In genomic region chr19:14443632-14444216, GRCh38 we compare ENCODE assay signal across 21 cellular contexts. TPM values are rescaled to one million over a fixed set of nuclear protein-coding genes. Genes with fewer than 3 reads are reported as not detected.
DNase-seq lines count a peak whose midpoint lies in the region; ATAC-seq, FAIRE-seq and TF ChIP-seq lines count a peak whose summit lies in the region.
"Had no signal": no experiment of that assay in that cellular context is flagged by ENCODE, and none has a peak within 500 bp of the region (broad histone marks: within the 10 kb centered on the region; RNA-seq: fewer than 3 reads in every experiment).

No MANE protein-coding gene starts in this region.

- TF ChIP-seq CTCF in CD4-positive, alpha-beta T cell (IDR thresholded peaks at IDR 0.05): no peak
- TF ChIP-seq CTCF in bronchial epithelial cell (IDR thresholded peaks at IDR 0.05; ENCODE audit: insufficient read depth, low read length, severe bottlenecking) (no peak), osteoblast (IDR thresholded peaks at IDR 0.05; ENCODE audit: extremely low read depth, low read depth, low read length) (no peak), endothelial cell (IDR thresholded peaks at IDR 0.05; ENCODE audit: unreplicated experiment) (no peak)

- intact Hi-C loops in CD4-positive, alpha-beta T cell (cut with DNase I, micrococcal nuclease): no loop called here

- no peak overlapping the region for H3K27ac ChIP-seq in CD4-positive, alpha-beta T cell (ENCODE audit: low read depth, low read length)
- no peak overlapping the region for H3K27ac ChIP-seq in osteoblast (ENCODE audit: low read depth, low read length)
- H3K27ac ChIP-seq: C4-2B, GM23248 had no signal

- DNase-seq in CD4-positive, alpha-beta T cell: no peak
- no peak for DNase-seq in HTR-8/SVneo (ENCODE audit: insufficient read length, low spot score)
- DNase-seq in bronchial epithelial cell (ENCODE audit: low read depth): no peak
- peak; percentile 63 for DNase-seq in osteoblast (ENCODE audit: insufficient read length, low spot score, missing footprints)
- DNase-seq in endothelial cell (ENCODE audit: low spot score): no peak
- DNase-seq: BE2C; CD8-positive, alpha-beta T cell; COR-L47; DMS153; DMS79 treated with DMSO at 0.1 percent for 48 hours; EL; GDM1; GM23248; H7 had no signal

- POLR2A ChIA-PET in CD4-positive, alpha-beta T cell (lab: Charles Lee): no interaction called here

- no peaks in the 10 kb centered on the region for H3K4me1 ChIP-seq in osteoblast (ENCODE audit: insufficient read depth, low read length)
- H3K4me1 ChIP-seq: BE2C had no signal

- H3K4me3 ChIP-seq in bronchial epithelial cell (ENCODE audit: low read depth, low read length): no peak overlapping the region
- no peak overlapping the region for H3K4me3 ChIP-seq in osteoblast (ENCODE audit: insufficient read depth, low read length)
- H3K4me3 ChIP-seq: GM23248 had no signal

- no peaks in the 10 kb centered on the region for H3K9me3 ChIP-seq in CD4-positive, alpha-beta T cell (ENCODE audit: control insufficient read depth, low read length)
- H3K9me3 ChIP-seq in osteoblast (ENCODE audit: low read depth, low read length): no peaks in the 10 kb centered on the region
- H3K9me3 ChIP-seq: BE2C had no signal

- H3K4me2 ChIP-seq in osteoblast (ENCODE audit: insufficient read depth, low read length): no peak overlapping the region

- peaks cover 27% of the 10 kb centered on the region for H3K79me2 ChIP-seq in osteoblast (ENCODE audit: insufficient read depth, low read length)

- FAIRE-seq in HTR-8/SVneo (lab: Jason Lieb, UNC): peak; percentile 95
- peak; percentile 88 for FAIRE-seq in bronchial epithelial cell (lab: Jason Lieb, UNC)
- FAIRE-seq: A204.1, D721Med, GM18507 had no signal

- no peaks in the 10 kb centered on the region for H3K27me3 ChIP-seq in CD4-positive, alpha-beta T cell (ENCODE audit: control insufficient read depth, insufficient read depth, low read length)
- H3K27me3 ChIP-seq in bronchial epithelial cell (ENCODE audit: control insufficient read depth, insufficient read depth, low read length): no peaks in the 10 kb centered on the region
- no peaks in the 10 kb centered on the region for H3K27me3 ChIP-seq in osteoblast (ENCODE audit: insufficient read depth, low read length)
- H3K27me3 ChIP-seq: BE2C had no signal

- H4K20me1 ChIP-seq in osteoblast (ENCODE audit: insufficient read depth, low read length): peaks cover 13% of the 10 kb centered on the region

- ATAC-seq in CD4-positive, alpha-beta T cell (ENCODE audit: poor library complexity): no peak
- ATAC-seq in HG03097 (IDR thresholded peaks at IDR 0.05; ENCODE audit: low FRiP score, unreplicated experiment) (no peak), GM19467 (IDR thresholded peaks at IDR 0.05; ENCODE audit: unreplicated experiment) (no peak)
- ATAC-seq: CD8-positive, alpha-beta T cell had no signal

- H3K4me1 Mint-ChIP-seq in CD4-positive, alpha-beta T cell (ENCODE audit: low read depth): peaks cover 41% of the 10 kb centered on the region
- peaks cover 18% of the 10 kb centered on the region for H3K4me1 Mint-ChIP-seq in endothelial cell (ENCODE audit: unreplicated experiment)

- peaks cover 71% of the 10 kb centered on the region for H3K36me3 Mint-ChIP-seq in CD4-positive, alpha-beta T cell (ENCODE audit: low read depth)
- H3K36me3 Mint-ChIP-seq in endothelial cell (ENCODE audit: low read depth, unreplicated experiment): peaks cover 40% of the 10 kb centered on the region

- no peaks in the 10 kb centered on the region for H3K36me3 ChIP-seq in bronchial epithelial cell (ENCODE audit: control insufficient read depth, insufficient read depth, low read length)
- H3K36me3 ChIP-seq in osteoblast (ENCODE audit: insufficient read depth, low read length): peaks cover 42% of the 10 kb centered on the region

- H2AFZ ChIP-seq in osteoblast (ENCODE audit: low read length): no peak overlapping the region
- H2AFZ ChIP-seq: GM23248 had no signal

- H3K27ac Mint-ChIP-seq in CD4-positive, alpha-beta T cell: no peak overlapping the region
- no peak overlapping the region for H3K27ac Mint-ChIP-seq in endothelial cell (ENCODE audit: unreplicated experiment)
- H3K27ac Mint-ChIP-seq: CD8-positive, alpha-beta T cell had no signal

- H3K4me3 Mint-ChIP-seq in CD4-positive, alpha-beta T cell: peak overlapping the region; percentile 58
- H3K4me3 Mint-ChIP-seq in endothelial cell (ENCODE audit: unreplicated experiment): no peak overlapping the region
- H3K4me3 Mint-ChIP-seq: CD8-positive, alpha-beta T cell had no signal

- H3K9me3 Mint-ChIP-seq in CD4-positive, alpha-beta T cell: no peaks in the 10 kb centered on the region
- no peaks in the 10 kb centered on the region for H3K9me3 Mint-ChIP-seq in endothelial cell (ENCODE audit: unreplicated experiment)
- H3K9me3 Mint-ChIP-seq: CD8-positive, alpha-beta T cell had no signal

- CTCF ChIA-PET in CD4-positive, alpha-beta T cell (lab: Charles Lee): no interaction called here

- H3K27me3 Mint-ChIP-seq in CD4-positive, alpha-beta T cell: no peaks in the 10 kb centered on the region
- peaks cover 12% of the 10 kb centered on the region for H3K27me3 Mint-ChIP-seq in endothelial cell (ENCODE audit: unreplicated experiment)

RNA-seq across cellular contexts. Expression of gene PKN1, which starts 10.6 kb away (rescaled TPM):
- 100 to 1,000 TPM; 171 TPM for total RNA-seq in CD4-positive, alpha-beta T cell
- total RNA-seq in bronchial epithelial cell: 22.1 and 32.9 TPM in 2 replicates
- 138 and 167 TPM in 2 replicates for total RNA-seq in osteoblast
- total RNA-seq in endothelial cell (ENCODE audit: unreplicated experiment): 207 TPM

RNA-seq across cellular contexts. Expression of gene DDX39A, which starts 24.6 kb away (rescaled TPM):
- total RNA-seq in CD4-positive, alpha-beta T cell: 100 to 1,000 TPM; 296 to 299 TPM
- total RNA-seq in bronchial epithelial cell (36.7 and 54.8 TPM in 2 replicates), osteoblast (42.1 and 49.2 TPM in 2 replicates), endothelial cell (ENCODE audit: unreplicated experiment) (81.1 TPM)

RNA-seq across cellular contexts. Expression of gene PTGER1, which starts 31.4 kb away (rescaled TPM):
- not detected for total RNA-seq in CD4-positive, alpha-beta T cell
- total RNA-seq in bronchial epithelial cell (1.5 and 2.6 TPM in 2 replicates), osteoblast (0.72 and 0.88 TPM in 2 replicates), endothelial cell (ENCODE audit: unreplicated experiment) (0.31 TPM)
- total RNA-seq: HT-29 had no signal

RNA-seq across cellular contexts. Expression of gene GIPC1, which starts 52.2 kb away (rescaled TPM):
- total RNA-seq in CD4-positive, alpha-beta T cell: 10 to 100 TPM; 17.8 to 21.0 TPM
- 327 and 466 TPM in 2 replicates for total RNA-seq in bronchial epithelial cell
- 114 and 115 TPM in 2 replicates for total RNA-seq in osteoblast
- total RNA-seq in endothelial cell (ENCODE audit: unreplicated experiment): 106 TPM
